Comparison of ENCODE assay signal across 9 cellular contexts in genomic region chr9:122261469-122261881, GRCh38.
DNase-seq lines count a peak whose midpoint lies in the region; ATAC-seq and TF ChIP-seq lines count a peak whose summit lies in the region.
"Had no signal": no experiment of that assay in that cellular context is flagged by ENCODE, and none has a peak within 500 bp of the region (broad histone marks: within the 10 kb centered on the region; RNA-seq: fewer than 3 reads in every experiment).

No MANE protein-coding gene starts in this region.

- TF ChIP-seq CTCF in AG09309 (IDR thresholded peaks at IDR 0.05; ENCODE audit: control insufficient read depth, insufficient read depth, low read depth, low read length, missing control alignments), result no peak

- DNase-seq in AG09309 (ENCODE audit: low read depth), result peak; percentile 55
- DNase-seq in HuH-7.5 (ENCODE audit: low spot score), result peak; percentile 47
- DNase-seq in T47D (ENCODE audit: low read depth in 1 of 2, low spot score in 1 of 2), result peak; percentile 69 to 96
- no peak for DNase-seq in memory B cell (ENCODE audit: low spot score in 2 of 2)
- no peak for DNase-seq in epidermal melanocyte (ENCODE audit: insufficient read length, low spot score)
- DNase-seq in activated naive CD4-positive, alpha-beta T cell (lab: John Stamatoyannopoulos, UW), result no peak
- no peak for DNase-seq in COR-L47 (lab: John Stamatoyannopoulos, UW)
- DNase-seq: NCI-H1436 had no signal

- peaks cover 14% of the 10 kb centered on the region for H3K36me3 Mint-ChIP-seq in memory B cell

- ATAC-seq in memory B cell (ENCODE audit: low read depth), result no peak
- no peak for ATAC-seq in HG03175 (IDR thresholded peaks at IDR 0.05; ENCODE audit: unreplicated experiment)

- peaks cover 24% of the 10 kb centered on the region for H3K4me1 Mint-ChIP-seq in memory B cell

- no peak overlapping the region for H3K4me3 ChIP-seq in AG09309 (ENCODE audit: control insufficient read depth, low read depth, low read length)

- H3K27me3 Mint-ChIP-seq in memory B cell, result no peaks in the 10 kb centered on the region

- H3K27ac Mint-ChIP-seq in memory B cell, result peak overlapping the region; percentile 35

- no peaks in the 10 kb centered on the region for H3K9me3 Mint-ChIP-seq in memory B cell

- in situ Hi-C loops in T47D (cut with HindIII; ENCODE audit: low pct_unique_long_range_greater_than_20kb, low sequenced_read_pairs), result no loop called here

- H3K4me3 Mint-ChIP-seq in memory B cell, result no peak overlapping the region

Comparison
In these comparisons a context has a peak if more than half of its experiments do, and no peak if none do; other contexts are left out.
1. DNase-seq: peak in AG09309 (single experiment), HuH-7.5 (single experiment) and T47D (2 of 2); none in memory B cell (0 of 2), epidermal melanocyte (single experiment), activated naive CD4-positive, alpha-beta T cell (0 of 4) and COR-L47 (single experiment).